8 cellular contexts compared by ENCODE assay signal in genomic region chr7:41152179-41152678, GRCh38.
"Had no signal": no experiment of that assay in that cellular context is flagged by ENCODE, and none has a peak within 500 bp of the region (broad histone marks: within the 10 kb centered on the region; RNA-seq: fewer than 3 reads in every experiment).

No MANE protein-coding gene starts in this region.

- H3K27ac ChIP-seq: HL-60 had no signal

- H3K36me3 Mint-ChIP-seq: IgD-negative memory B cell had no signal

- H3K4me1 Mint-ChIP-seq: IgD-negative memory B cell had no signal

- DNase-seq: IMR-90, KBM-7, KG1 had no signal

- H3K4me3 Mint-ChIP-seq: IgD-negative memory B cell had no signal

- H3K27ac Mint-ChIP-seq: IgD-negative memory B cell had no signal

- ATAC-seq: HepG2, K562 had no signal

- H3K4me3 ChIP-seq: K562 had no signal

- H3K9me3 Mint-ChIP-seq: IgD-negative memory B cell had no signal

- FAIRE-seq: HepG2, HTR-8/SVneo, K562 had no signal
